In genomic region chr2:160484859-160485520, GRCh38 we compare ENCODE assay signal across 14 cellular contexts. TPM values are rescaled to one million over a fixed set of nuclear protein-coding genes. Genes with fewer than 3 reads are reported as not detected.
DNase-seq lines count a peak whose midpoint lies in the region; ATAC-seq and TF ChIP-seq lines count a peak whose summit lies in the region.
"Had no signal": no experiment of that assay in that cellular context is flagged by ENCODE, and none has a peak within 500 bp of the region (broad histone marks: within the 10 kb centered on the region; RNA-seq: fewer than 3 reads in every experiment).

No MANE protein-coding gene starts in this region.

- peak overlapping the region; percentile 42 to 56 for H3K27ac ChIP-seq in ascending aorta
- peak overlapping the region; percentile 32 for H3K27ac ChIP-seq in rectal smooth muscle tissue (ENCODE audit: low read depth, low read length)
- H3K27ac ChIP-seq: KMS-11, suprapubic skin had no signal

- ATAC-seq in HG02970 (IDR thresholded peaks at IDR 0.05; ENCODE audit: low FRiP score, unreplicated experiment) (no peak), GM21526 (IDR thresholded peaks at IDR 0.05; ENCODE audit: low FRiP score, unreplicated experiment) (no peak)

- no peaks in the 10 kb centered on the region for H3K27me3 Mint-ChIP-seq in T-helper 1 cell treated with Interleukin-12 subunit alpha and Interleukin-12 subunit beta and Interleukin-4 antibody, amounts not matched to agents 30 μg/mL and 1 μg/mL, for 36 hours (ENCODE audit: low read depth)

- no peak overlapping the region for H3K9ac ChIP-seq in rectal smooth muscle tissue (ENCODE audit: low read length)
- H3K9ac ChIP-seq: KMS-11, SK-N-SH had no signal

- intact Hi-C loops in ascending aorta (cut with DNase I): no loop called here

- H3K36me3 ChIP-seq in H7 (replicated peaks; ENCODE audit: control insufficient read depth, insufficient read depth, low read length): no peaks in the 10 kb centered on the region
- no peaks in the 10 kb centered on the region for H3K36me3 ChIP-seq in ascending aorta
- H3K36me3 ChIP-seq in rectal smooth muscle tissue (ENCODE audit: control insufficient read depth, insufficient read depth, low read length): no peaks in the 10 kb centered on the region
- H3K36me3 ChIP-seq: suprapubic skin had no signal

- H3K27me3 ChIP-seq in H7 (ENCODE audit: control insufficient read depth, insufficient read depth, low read length): no peaks in the 10 kb centered on the region
- no peaks in the 10 kb centered on the region for H3K27me3 ChIP-seq in ascending aorta
- no peaks in the 10 kb centered on the region for H3K27me3 ChIP-seq in rectal smooth muscle tissue (ENCODE audit: control insufficient read depth, insufficient read depth, low read length)
- H3K27me3 ChIP-seq: suprapubic skin had no signal

- H3K27ac Mint-ChIP-seq in T-helper 1 cell treated with Interleukin-12 subunit alpha and Interleukin-12 subunit beta and Interleukin-4 antibody, amounts not matched to agents 30 μg/mL and 1 μg/mL, for 36 hours: peak overlapping the region; percentile 89

- peak overlapping the region; percentile 71 for H3K4me3 Mint-ChIP-seq in T-helper 1 cell treated with Interleukin-12 subunit alpha and Interleukin-12 subunit beta and Interleukin-4 antibody, amounts not matched to agents 30 μg/mL and 1 μg/mL, for 36 hours

- peaks cover 60% of the 10 kb centered on the region for H3K4me1 Mint-ChIP-seq in T-helper 1 cell treated with Interleukin-12 subunit alpha and Interleukin-12 subunit beta and Interleukin-4 antibody, amounts not matched to agents 30 μg/mL and 1 μg/mL, for 36 hours (ENCODE audit: low read depth)

- H3K4me1 ChIP-seq in ascending aorta (peaks cover 0 to 10% of the 10 kb centered on the region in 2 donors), rectal smooth muscle tissue (ENCODE audit: control insufficient read depth, insufficient read depth, low read length) (peaks cover 5% of the 10 kb centered on the region)

- H3K4me3 ChIP-seq in H7 (ENCODE audit: insufficient read depth, low read depth, low read length) (no peak overlapping the region), ascending aorta (no peak overlapping the region), rectal smooth muscle tissue (ENCODE audit: low read length) (no peak overlapping the region)
- H3K4me3 ChIP-seq: suprapubic skin had no signal

- H3K9me3 ChIP-seq in ascending aorta: no peaks in the 10 kb centered on the region
- H3K9me3 ChIP-seq: SK-N-SH, suprapubic skin had no signal

- no peaks in the 10 kb centered on the region for H3K9me3 Mint-ChIP-seq in T-helper 1 cell treated with Interleukin-12 subunit alpha and Interleukin-12 subunit beta and Interleukin-4 antibody, amounts not matched to agents 30 μg/mL and 1 μg/mL, for 36 hours

- H3K36me3 Mint-ChIP-seq in T-helper 1 cell treated with Interleukin-12 subunit alpha and Interleukin-12 subunit beta and Interleukin-4 antibody, amounts not matched to agents 30 μg/mL and 1 μg/mL, for 36 hours (ENCODE audit: low read depth): peaks cover 4% of the 10 kb centered on the region

- no peak for TF ChIP-seq CTCF in ascending aorta (IDR thresholded peaks at IDR 0.05)

- DNase-seq in H7 (peak; percentile 61), ascending aorta (ENCODE audit: low spot score in 2 of 2) (no peak), SW 1271 (lab: John Stamatoyannopoulos, UW) (no peak)
- DNase-seq: amygdala, COR-L47, dermis blood vessel endothelial cell, NCI-H2029 treated with DMSO at 0.1 percent for 48 hours, SK-N-SH had no signal

RNA-seq across cellular contexts. Expression of gene RBMS1, which starts 8.6 kb away (rescaled TPM):
- 46.7 and 53.8 TPM in 2 replicates for total RNA-seq in H7 (2014; rRNA removed; shearing (Covaris generic))
- 51.1 TPM for total RNA-seq in ascending aorta
